Comparison of ENCODE assay signal across 2 cellular contexts in the genomic region with DNA sequence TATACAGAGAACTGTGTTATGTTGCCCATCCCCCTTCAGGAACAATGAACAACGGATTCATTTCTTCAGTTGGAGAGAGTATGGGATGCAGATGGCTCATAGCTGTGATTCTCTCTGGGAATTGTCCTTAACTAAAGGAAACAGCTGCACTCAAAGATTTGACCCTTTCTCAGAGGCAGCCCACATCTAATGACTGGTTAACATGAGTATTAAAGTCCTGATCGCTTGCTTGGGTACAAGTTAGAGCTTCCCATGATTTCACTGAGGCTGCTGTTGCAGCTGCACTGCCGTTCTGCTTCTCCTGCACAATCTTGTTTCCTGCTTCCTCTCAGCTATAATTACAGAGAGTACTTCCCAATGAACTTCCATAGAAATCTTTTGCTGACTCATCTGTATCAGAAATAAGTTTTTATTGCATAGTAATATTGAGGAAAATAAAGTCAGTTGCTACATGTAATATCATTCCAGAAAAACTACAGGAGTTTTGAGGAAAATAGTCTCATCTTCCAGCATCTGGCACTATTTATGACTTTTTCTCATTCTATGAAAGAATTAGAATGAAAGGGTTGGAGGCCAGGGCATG.
TF ChIP-seq lines count a peak whose summit lies in the region.

No MANE protein-coding gene starts in this region.

TF ChIP-seq in A549, 52 proteins besides CTCF, POLR2A, EP300 and RAD21:
- no peak for TF ChIP-seq FOSB (CRISPR knock-in tag; IDR thresholded peaks at IDR 0.05)
- TF ChIP-seq MAFK (IDR thresholded peaks at IDR 0.05; ENCODE audit: partially characterized antibody), result peak; percentile 86

TF ChIP-seq in HepG2, 621 proteins besides CTCF, POLR2A, EP300 and RAD21:
- peak; percentile 88 to 94 for TF ChIP-seq MAFK (conservative IDR thresholded peaks at IDR 0.05 in 1 of 2, IDR thresholded peaks at IDR 0.05 in 1 of 2; ENCODE audit: low read length in 2 of 2)
- TF ChIP-seq ZFP1 (CRISPR knock-in tag; IDR thresholded peaks at IDR 0.05), result no peak
- peak; percentile 91 for TF ChIP-seq MAFF (IDR thresholded peaks at IDR 0.05; ENCODE audit: low read depth, low read length)
- TF ChIP-seq ZNF556 (CRISPR knock-in tag; IDR thresholded peaks at IDR 0.05; ENCODE audit: borderline replicate concordance), result no peak
- TF ChIP-seq ZFP36L2 (CRISPR knock-in tag; IDR thresholded peaks at IDR 0.05), result no peak
- TF ChIP-seq, protein P1, sequence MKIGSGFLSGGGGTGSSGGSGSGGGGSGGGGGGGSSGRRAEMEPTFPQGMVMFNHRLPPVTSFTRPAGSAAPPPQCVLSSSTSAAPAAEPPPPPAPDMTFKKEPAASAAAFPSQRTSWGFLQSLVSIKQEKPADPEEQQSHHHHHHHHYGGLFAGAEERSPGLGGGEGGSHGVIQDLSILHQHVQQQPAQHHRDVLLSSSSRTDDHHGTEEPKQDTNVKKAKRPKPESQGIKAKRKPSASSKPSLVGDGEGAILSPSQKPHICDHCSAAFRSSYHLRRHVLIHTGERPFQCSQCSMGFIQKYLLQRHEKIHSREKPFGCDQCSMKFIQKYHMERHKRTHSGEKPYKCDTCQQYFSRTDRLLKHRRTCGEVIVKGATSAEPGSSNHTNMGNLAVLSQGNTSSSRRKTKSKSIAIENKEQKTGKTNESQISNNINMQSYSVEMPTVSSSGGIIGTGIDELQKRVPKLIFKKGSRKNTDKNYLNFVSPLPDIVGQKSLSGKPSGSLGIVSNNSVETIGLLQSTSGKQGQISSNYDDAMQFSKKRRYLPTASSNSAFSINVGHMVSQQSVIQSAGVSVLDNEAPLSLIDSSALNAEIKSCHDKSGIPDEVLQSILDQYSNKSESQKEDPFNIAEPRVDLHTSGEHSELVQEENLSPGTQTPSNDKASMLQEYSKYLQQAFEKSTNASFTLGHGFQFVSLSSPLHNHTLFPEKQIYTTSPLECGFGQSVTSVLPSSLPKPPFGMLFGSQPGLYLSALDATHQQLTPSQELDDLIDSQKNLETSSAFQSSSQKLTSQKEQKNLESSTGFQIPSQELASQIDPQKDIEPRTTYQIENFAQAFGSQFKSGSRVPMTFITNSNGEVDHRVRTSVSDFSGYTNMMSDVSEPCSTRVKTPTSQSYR (CRISPR knock-in tag; IDR thresholded peaks at IDR 0.05; ENCODE audit: borderline replicate concordance), result peak; percentile 28; the same call in 1 of the 2 replicates
- no peak for TF ChIP-seq SP5 (CRISPR knock-in tag; IDR thresholded peaks at IDR 0.05; ENCODE audit: borderline replicate concordance, low read depth)
- no peak for TF ChIP-seq FOXA3 (CRISPR knock-in tag; IDR thresholded peaks at IDR 0.05)
- TF ChIP-seq ELF3 (CRISPR knock-in tag; IDR thresholded peaks at IDR 0.05), result no peak
- TF ChIP-seq ZNF24 (IDR thresholded peaks at IDR 0.05), result 0 out of 2 replicates have a peak, but pooled peaks have one; percentile 24
TF ChIP-seq in HepG2: peak in this region for 4.
